11 cellular contexts compared by ENCODE assay signal in the genomic region with DNA sequence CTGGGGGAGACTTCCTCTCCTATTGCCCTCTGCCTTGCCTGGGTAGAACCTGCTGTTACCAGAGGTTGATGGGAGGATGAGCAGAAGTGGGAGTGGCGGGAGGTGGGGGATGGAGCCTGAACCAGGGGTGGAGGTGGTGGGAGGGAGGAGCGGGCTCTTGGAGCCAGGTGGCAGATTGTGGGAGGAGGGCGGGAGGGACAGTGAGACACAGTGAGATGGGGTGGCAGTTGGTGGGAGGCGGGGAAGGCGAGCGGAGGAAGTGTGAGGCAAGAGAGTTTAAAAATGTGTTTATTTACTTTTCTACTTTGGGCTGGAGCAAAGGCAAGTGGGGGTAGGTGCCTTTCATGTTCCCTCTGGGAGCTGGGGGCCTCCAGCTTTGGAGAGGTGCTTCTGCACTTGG.
DNase-seq lines count a peak whose midpoint lies in the region; ATAC-seq and TF ChIP-seq lines count a peak whose summit lies in the region.
"Had no signal": no experiment of that assay in that cellular context is flagged by ENCODE, and none has a peak within 500 bp of the region (broad histone marks: within the 10 kb centered on the region; RNA-seq: fewer than 3 reads in every experiment).

No MANE protein-coding gene starts in this region.

- no TSS peak for BruUV-seq in MCF 10A (replicated peaks; lab: Mats Ljungman, UMichigan)

- POLR2A ChIA-PET in MCF 10A (lab: Yijun Ruan, JAX) = interaction anchor here (1.2 kb wide), 1 partner anchor 14 kb away, joined by 3 read pairs; no protein-coding TSS in a partner anchor

- H3K27me3 ChIP-seq in breast epithelium (peaks cover 0 to 7% of the 10 kb centered on the region in 2 donors), endodermal cell (ENCODE audit: control insufficient read depth, insufficient read depth, low read length, poor library complexity, severe bottlenecking) (no peaks in the 10 kb centered on the region), heart left ventricle (peaks cover 0 to 16% (median 0%) of the 10 kb centered on the region in 9 donors)

- H3K9me3 Mint-ChIP-seq in MCF 10A (ENCODE audit: unreplicated experiment) (no peaks in the 10 kb centered on the region), endodermal cell (no peaks in the 10 kb centered on the region)

- H3K36me3 ChIP-seq in breast epithelium = no peaks in the 10 kb centered on the region
- H3K36me3 ChIP-seq in endodermal cell (ENCODE audit: control insufficient read depth, insufficient read depth, low read length) = no peaks in the 10 kb centered on the region
- no peaks in the 10 kb centered on the region for H3K36me3 ChIP-seq in heart left ventricle

- H3K4me1 ChIP-seq in breast epithelium (no peaks in the 10 kb centered on the region), endodermal cell (ENCODE audit: control insufficient read depth, insufficient read depth, low read length) (peaks cover 9% of the 10 kb centered on the region), heart left ventricle (no peaks in the 10 kb centered on the region)

- H3K27ac Mint-ChIP-seq in MCF 10A (ENCODE audit: low read depth, unreplicated experiment) (peak overlapping the region; percentile 81), endodermal cell (no peak overlapping the region)

- H3K9ac ChIP-seq in endodermal cell (ENCODE audit: extremely low read depth, low read length, poor library complexity, severe bottlenecking) = no peak overlapping the region
- H3K9ac ChIP-seq: KMS-11 had no signal

- H3K4me3 ChIP-seq in breast epithelium = no peak overlapping the region
- H3K4me3 ChIP-seq in endodermal cell (ENCODE audit: low read length) = no peak overlapping the region
- no peak overlapping the region for H3K4me3 ChIP-seq in heart left ventricle

- peaks cover 12% of the 10 kb centered on the region for H3K4me1 Mint-ChIP-seq in MCF 10A (ENCODE audit: insufficient read depth, unreplicated experiment)
- H3K4me1 Mint-ChIP-seq in endodermal cell = peaks cover 20% of the 10 kb centered on the region

- DNase-seq in MCF 10A (ENCODE audit: unreplicated experiment) (peak; percentile 22), breast epithelium (ENCODE audit: low spot score in 2 of 2) (no peak), NCI-H69 (lab: John Stamatoyannopoulos, UW) (peak; percentile 91), endodermal cell (peak; percentile 55), heart left ventricle (no peak), superior temporal gyrus (ENCODE audit: extremely low spot score) (no peak), HPDE6-E6E7 (ENCODE audit: extremely low spot score) (no peak)
- DNase-seq: activated CD4-positive, alpha-beta T cell treated with anti-CD3 and anti-CD28 coated beads, Interleukin-2, amount 50 U/mL, for 48 hours; T1000 had no signal

- H3K27me3 Mint-ChIP-seq in MCF 10A (ENCODE audit: insufficient read depth, unreplicated experiment) (no peaks in the 10 kb centered on the region), endodermal cell (ENCODE audit: insufficient read depth) (no peaks in the 10 kb centered on the region)

- TF ChIP-seq POLR2A in breast epithelium (IDR thresholded peaks at IDR 0.05) (no peak), heart left ventricle (IDR thresholded peaks at IDR 0.05) (no peak)

- H3K4me3 Mint-ChIP-seq in MCF 10A (ENCODE audit: unreplicated experiment) = no peak overlapping the region
- no peak overlapping the region for H3K4me3 Mint-ChIP-seq in endodermal cell

- ATAC-seq in heart left ventricle (no peak), HG03139 (IDR thresholded peaks at IDR 0.05; ENCODE audit: unreplicated experiment) (no peak)

- H3K27ac ChIP-seq in breast epithelium (no peak overlapping the region), endodermal cell (ENCODE audit: low read depth, low read length) (no peak overlapping the region), heart left ventricle (no peak overlapping the region)
- H3K27ac ChIP-seq: KMS-11 had no signal

- H3K36me3 Mint-ChIP-seq in MCF 10A (ENCODE audit: insufficient read depth, unreplicated experiment) = no peaks in the 10 kb centered on the region
- no peaks in the 10 kb centered on the region for H3K36me3 Mint-ChIP-seq in endodermal cell (ENCODE audit: low read depth)

- CTCF ChIA-PET in MCF 10A (lab: Yijun Ruan, JAX) = interaction anchor here (0.6 kb wide), 1 partner anchor 60 kb away, joined by 4 read pairs; no protein-coding TSS in a partner anchor

- WGBS in endodermal cell (ENCODE audit: insufficient coverage in 1 of 2, insufficient read length in 1 of 2), 2 experiments = 77 to 95% methylated on average over 4 to 6 of the region's 6 CpGs
- WGBS in heart left ventricle, 4 donors = 61 to 75% (median 65%) methylated on average over 6 of the region's 6 CpGs

- intact Hi-C loops in MCF 10A (cut with micrococcal nuclease) = no loop called here
- intact Hi-C loops in breast epithelium (cut with DNase I; ENCODE audit: low total_unique reads) = no loop called here
- intact Hi-C loops in heart left ventricle (cut with DNase I) = no loop called here

- H3K9me3 ChIP-seq in breast epithelium (no peaks in the 10 kb centered on the region), endodermal cell (ENCODE audit: control insufficient read depth, low read length) (no peaks in the 10 kb centered on the region), heart left ventricle (no peaks in the 10 kb centered on the region)

- TF ChIP-seq CTCF in MCF 10A (IDR thresholded peaks at IDR 0.05; ENCODE audit: unreplicated experiment) (no peak), breast epithelium (IDR thresholded peaks at IDR 0.05) (no peak), endodermal cell (conservative IDR thresholded peaks at IDR 0.05) (no peak), heart left ventricle (IDR thresholded peaks at IDR 0.05) (no peak)

Comparison
In these comparisons a context has a peak if more than half of its experiments do, and no peak if none do; other contexts are left out.
1. DNase-seq: peak in MCF 10A (single experiment), NCI-H69 (single experiment) and endodermal cell (single experiment); none in breast epithelium (0 of 2), heart left ventricle (0 of 5), superior temporal gyrus (single experiment) and HPDE6-E6E7 (single experiment).